ENCODE assay signal across 1 cellular context in genomic region chr3:52197842-52198625, GRCh38.
A peak's percentile ranks its signal among the peaks of the same experiment; 100 is the strongest.
TF ChIP-seq lines count a peak whose summit lies in the region.

TSS of gene ALAS1 (plus strand) at chr3:52198160. CDS start at chr3:52199242, 1,082 bp downstream.

TF ChIP-seq in HepG2, 621 proteins besides CTCF, POLR2A, EP300 and RAD21 (continued from another document and continues in another):
- TF ChIP-seq PBX2 (CRISPR knock-in tag; IDR thresholded peaks at IDR 0.05) (no peak), ZNF333 (CRISPR knock-in tag; IDR thresholded peaks at IDR 0.05; ENCODE audit: borderline replicate concordance) (peak; percentile 43; the same call in 1 of the 2 replicates), CCDC6 (CRISPR knock-in tag; IDR thresholded peaks at IDR 0.05) (0 out of 2 replicates have a peak, but pooled peaks have one; percentile 43), NR1H2 (CRISPR knock-in tag; IDR thresholded peaks at IDR 0.05; ENCODE audit: borderline replicate concordance, low read depth) (no peak), PHF20 (CRISPR knock-in tag; IDR thresholded peaks at IDR 0.05) (peak; percentile 59; the same call in 1 of the 2 replicates), U2AF1 (optimal IDR thresholded peaks at IDR 0.05; ENCODE audit: low read depth, low read length) (no peak), NR2F6 (IDR thresholded peaks at IDR 0.05) (0 out of 2 replicates have a peak, but pooled peaks have one; percentile 31), NR2F6 (CRISPR knock-in tag; IDR thresholded peaks at IDR 0.05) (peak; percentile 49; the same call in 1 of the 2 replicates), HNF1B (CRISPR knock-in tag; IDR thresholded peaks at IDR 0.05) (peak; percentile 44), POGZ (CRISPR knock-in tag; IDR thresholded peaks at IDR 0.05) (peak; percentile 74), CENPBD1 (CRISPR knock-in tag; IDR thresholded peaks at IDR 0.05; ENCODE audit: borderline replicate concordance, low read depth) (no peak), ZC3H13 (CRISPR knock-in tag; IDR thresholded peaks at IDR 0.05) (no peak), ZNF362 (CRISPR knock-in tag; IDR thresholded peaks at IDR 0.05; ENCODE audit: borderline replicate concordance) (no peak), ZNF430 (CRISPR knock-in tag; IDR thresholded peaks at IDR 0.05) (no peak), ZMYM4 (CRISPR knock-in tag; IDR thresholded peaks at IDR 0.05) (peak; percentile 89), ARNTL (CRISPR knock-in tag; IDR thresholded peaks at IDR 0.05) (peak; percentile 41; the same call in 1 of the 2 replicates), ZNF713 (CRISPR knock-in tag; IDR thresholded peaks at IDR 0.05) (no peak; the same call in 1 of the 2 replicates), NAIF1 (CRISPR knock-in tag; IDR thresholded peaks at IDR 0.05; ENCODE audit: borderline replicate concordance) (peak; percentile 71; the same call in 1 of the 2 replicates), E2F5 (CRISPR knock-in tag; conservative IDR thresholded peaks at IDR 0.05) (peak; percentile 51; the same call in 1 of the 2 replicates), MED8 (CRISPR knock-in tag; IDR thresholded peaks at IDR 0.05; ENCODE audit: insufficient replicate concordance) (no peak), SALL2 (CRISPR knock-in tag; IDR thresholded peaks at IDR 0.05) (peak; percentile 87), BHLHE40 (IDR thresholded peaks at IDR 0.05; ENCODE audit: low read length) (no peak), ZNF34 (CRISPR knock-in tag; IDR thresholded peaks at IDR 0.05; ENCODE audit: borderline replicate concordance) (peak; percentile 67; the same call in 1 of the 2 replicates), HNRNPK (IDR thresholded peaks at IDR 0.05; ENCODE audit: low read depth, low read length, poor library complexity, severe bottlenecking) (no peak), THYN1 (CRISPR knock-in tag; IDR thresholded peaks at IDR 0.05; ENCODE audit: borderline replicate concordance, low read depth) (peak; percentile 65; the same call in 1 of the 2 replicates), ZSCAN12 (CRISPR knock-in tag; IDR thresholded peaks at IDR 0.05) (no peak), SKI (IDR thresholded peaks at IDR 0.05; ENCODE audit: partially characterized antibody) (peak; percentile 8), ZNF775 (CRISPR knock-in tag; IDR thresholded peaks at IDR 0.05; ENCODE audit: borderline replicate concordance) (0 out of 2 replicates have a peak, but pooled peaks have one; percentile 40), ZNF510 (CRISPR knock-in tag; IDR thresholded peaks at IDR 0.05; ENCODE audit: low read depth) (peak; percentile 89; the same call in 1 of the 2 replicates), ZNF615 (CRISPR knock-in tag; IDR thresholded peaks at IDR 0.05; ENCODE audit: borderline replicate concordance) (0 out of 2 replicates have a peak, but pooled peaks have one; percentile 35), ZNF724P (CRISPR knock-in tag; IDR thresholded peaks at IDR 0.05; ENCODE audit: borderline replicate concordance) (0 out of 2 replicates have a peak, but pooled peaks have one; percentile 69), TP53 (CRISPR knock-in tag; conservative IDR thresholded peaks at IDR 0.05) (no peak), ZNF740 (CRISPR knock-in tag; IDR thresholded peaks at IDR 0.05) (no peak), ZNF274 (CRISPR knock-in tag; IDR thresholded peaks at IDR 0.05) (peak; percentile 94), AHR (CRISPR knock-in tag; IDR thresholded peaks at IDR 0.05) (0 out of 2 replicates have a peak, but pooled peaks have one; percentile 4), ZNF574 (CRISPR knock-in tag; IDR thresholded peaks at IDR 0.05) (peak; percentile 55; the same call in 1 of the 2 replicates), SRSF1 (optimal IDR thresholded peaks at IDR 0.05; ENCODE audit: low read depth, low read length) (peak; percentile 46), RXRA (CRISPR knock-in tag; IDR thresholded peaks at IDR 0.05) (peak; percentile 40; the same call in 1 of the 2 replicates), ZNF354B (CRISPR knock-in tag; IDR thresholded peaks at IDR 0.05) (peak; percentile 84), TBX2 (CRISPR knock-in tag; IDR thresholded peaks at IDR 0.05; ENCODE audit: borderline replicate concordance) (peak; percentile 61), XRCC5 (optimal IDR thresholded peaks at IDR 0.05; ENCODE audit: low read length) (peak; percentile 61), TCF7 (IDR thresholded peaks at IDR 0.05; ENCODE audit: low read depth) (no peak), ZNF670 (CRISPR knock-in tag; IDR thresholded peaks at IDR 0.05; ENCODE audit: borderline replicate concordance) (no peak), ZNF776 (CRISPR knock-in tag; IDR thresholded peaks at IDR 0.05) (peak; percentile 66; the same call in 1 of the 2 replicates), EEA1 (CRISPR knock-in tag; IDR thresholded peaks at IDR 0.05; ENCODE audit: borderline replicate concordance) (peak; percentile 82), PHF21A (CRISPR knock-in tag; IDR thresholded peaks at IDR 0.05) (no peak), REPIN1 (CRISPR knock-in tag; IDR thresholded peaks at IDR 0.05; ENCODE audit: borderline replicate concordance, low read depth) (peak; percentile 57; the same call in 1 of the 2 replicates)
- TF ChIP-seq, protein P1, sequence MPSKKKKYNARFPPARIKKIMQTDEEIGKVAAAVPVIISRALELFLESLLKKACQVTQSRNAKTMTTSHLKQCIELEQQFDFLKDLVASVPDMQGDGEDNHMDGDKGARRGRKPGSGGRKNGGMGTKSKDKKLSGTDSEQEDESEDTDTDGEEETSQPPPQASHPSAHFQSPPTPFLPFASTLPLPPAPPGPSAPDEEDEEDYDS (CRISPR knock-in tag; IDR thresholded peaks at IDR 0.05) = peak; percentile 99
- TF ChIP-seq, protein P2, sequence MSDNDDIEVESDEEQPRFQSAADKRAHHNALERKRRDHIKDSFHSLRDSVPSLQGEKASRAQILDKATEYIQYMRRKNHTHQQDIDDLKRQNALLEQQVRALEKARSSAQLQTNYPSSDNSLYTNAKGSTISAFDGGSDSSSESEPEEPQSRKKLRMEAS (IDR thresholded peaks at IDR 0.05) = peak; percentile 71
- TF ChIP-seq, protein P3, sequence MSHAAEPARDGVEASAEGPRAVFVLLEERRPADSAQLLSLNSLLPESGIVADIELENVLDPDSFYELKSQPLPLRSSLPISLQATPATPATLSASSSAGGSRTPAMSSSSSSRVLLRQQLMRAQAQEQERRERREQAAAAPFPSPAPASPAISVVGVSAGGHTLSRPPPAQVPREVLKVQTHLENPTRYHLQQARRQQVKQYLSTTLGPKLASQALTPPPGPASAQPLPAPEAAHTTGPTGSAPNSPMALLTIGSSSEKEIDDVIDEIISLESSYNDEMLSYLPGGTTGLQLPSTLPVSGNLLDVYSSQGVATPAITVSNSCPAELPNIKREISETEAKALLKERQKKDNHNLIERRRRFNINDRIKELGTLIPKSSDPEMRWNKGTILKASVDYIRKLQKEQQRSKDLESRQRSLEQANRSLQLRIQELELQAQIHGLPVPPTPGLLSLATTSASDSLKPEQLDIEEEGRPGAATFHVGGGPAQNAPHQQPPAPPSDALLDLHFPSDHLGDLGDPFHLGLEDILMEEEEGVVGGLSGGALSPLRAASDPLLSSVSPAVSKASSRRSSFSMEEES (CRISPR knock-in tag; IDR thresholded peaks at IDR 0.05) = peak; percentile 44; the same call in 1 of the 2 replicates
- TF ChIP-seq, protein P4, sequence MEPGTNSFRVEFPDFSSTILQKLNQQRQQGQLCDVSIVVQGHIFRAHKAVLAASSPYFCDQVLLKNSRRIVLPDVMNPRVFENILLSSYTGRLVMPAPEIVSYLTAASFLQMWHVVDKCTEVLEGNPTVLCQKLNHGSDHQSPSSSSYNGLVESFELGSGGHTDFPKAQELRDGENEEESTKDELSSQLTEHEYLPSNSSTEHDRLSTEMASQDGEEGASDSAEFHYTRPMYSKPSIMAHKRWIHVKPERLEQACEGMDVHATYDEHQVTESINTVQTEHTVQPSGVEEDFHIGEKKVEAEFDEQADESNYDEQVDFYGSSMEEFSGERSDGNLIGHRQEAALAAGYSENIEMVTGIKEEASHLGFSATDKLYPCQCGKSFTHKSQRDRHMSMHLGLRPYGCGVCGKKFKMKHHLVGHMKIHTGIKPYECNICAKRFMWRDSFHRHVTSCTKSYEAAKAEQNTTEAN (CRISPR knock-in tag; conservative IDR thresholded peaks at IDR 0.05) = no peak
- TF ChIP-seq, protein P5, sequence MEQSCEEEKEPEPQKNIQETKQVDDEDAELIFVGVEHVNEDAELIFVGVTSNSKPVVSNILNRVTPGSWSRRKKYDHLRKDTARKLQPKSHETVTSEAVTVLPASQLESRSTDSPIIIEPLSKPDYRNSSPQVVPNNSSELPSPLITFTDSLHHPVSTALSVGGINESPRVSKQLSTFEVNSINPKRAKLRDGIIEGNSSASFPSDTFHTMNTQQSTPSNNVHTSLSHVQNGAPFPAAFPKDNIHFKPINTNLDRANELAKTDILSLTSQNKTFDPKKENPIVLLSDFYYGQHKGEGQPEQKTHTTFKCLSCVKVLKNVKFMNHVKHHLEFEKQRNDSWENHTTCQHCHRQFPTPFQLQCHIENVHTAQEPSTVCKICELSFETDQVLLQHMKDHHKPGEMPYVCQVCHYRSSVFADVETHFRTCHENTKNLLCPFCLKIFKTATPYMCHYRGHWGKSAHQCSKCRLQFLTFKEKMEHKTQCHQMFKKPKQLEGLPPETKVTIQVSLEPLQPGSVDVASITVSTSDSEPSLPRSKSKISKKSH (CRISPR knock-in tag; IDR thresholded peaks at IDR 0.05; ENCODE audit: borderline replicate concordance) = 0 out of 2 replicates have a peak, but pooled peaks have one; percentile 27
- TF ChIP-seq, protein P6, sequence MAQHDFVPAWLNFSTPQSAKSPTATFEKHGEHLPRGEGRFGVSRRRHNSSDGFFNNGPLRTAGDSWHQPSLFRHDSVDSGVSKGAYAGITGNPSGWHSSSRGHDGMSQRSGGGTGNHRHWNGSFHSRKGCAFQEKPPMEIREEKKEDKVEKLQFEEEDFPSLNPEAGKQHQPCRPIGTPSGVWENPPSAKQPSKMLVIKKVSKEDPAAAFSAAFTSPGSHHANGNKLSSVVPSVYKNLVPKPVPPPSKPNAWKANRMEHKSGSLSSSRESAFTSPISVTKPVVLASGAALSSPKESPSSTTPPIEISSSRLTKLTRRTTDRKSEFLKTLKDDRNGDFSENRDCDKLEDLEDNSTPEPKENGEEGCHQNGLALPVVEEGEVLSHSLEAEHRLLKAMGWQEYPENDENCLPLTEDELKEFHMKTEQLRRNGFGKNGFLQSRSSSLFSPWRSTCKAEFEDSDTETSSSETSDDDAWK (CRISPR knock-in tag; IDR thresholded peaks at IDR 0.05) = no peak
